ENCODE assay signal across 19 cellular contexts in the genomic region with DNA sequence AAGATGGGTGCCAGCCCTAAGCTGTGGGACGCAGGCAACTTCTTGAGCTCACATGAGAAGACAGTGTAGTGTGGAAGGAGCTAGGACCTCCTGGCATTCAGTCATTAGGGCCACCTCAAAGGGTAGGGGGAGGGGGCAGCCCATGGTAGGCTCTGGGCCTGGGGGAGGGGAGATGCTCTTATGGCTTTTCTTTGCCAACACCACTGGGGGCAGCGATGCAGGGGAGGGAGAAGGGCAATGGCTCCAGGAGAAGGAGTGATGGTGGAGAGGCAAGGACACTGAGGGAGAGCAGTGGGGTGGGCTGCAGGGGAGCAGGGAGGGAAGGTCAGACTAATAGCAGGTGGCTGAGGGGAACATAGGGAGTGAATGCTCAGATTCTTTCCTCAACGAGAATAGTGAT.
DNase-seq lines count a peak whose midpoint lies in the region; FAIRE-seq and TF ChIP-seq lines count a peak whose summit lies in the region.
"Had no signal": no experiment of that assay in that cellular context is flagged by ENCODE, and none has a peak within 500 bp of the region (broad histone marks: within the 10 kb centered on the region; RNA-seq: fewer than 3 reads in every experiment).

No MANE protein-coding gene starts in this region.

- no peak overlapping the region for H2BK5ac ChIP-seq in mesendoderm (ENCODE audit: low read length)

- no peak for TF ChIP-seq RAD21 in SK-N-SH (IDR thresholded peaks at IDR 0.05; ENCODE audit: low read length)

- H3K4me2 ChIP-seq in SK-N-SH (no peak overlapping the region), mesendoderm (ENCODE audit: low read length) (no peak overlapping the region)

- CTCF ChIA-PET in HEK293T (lab: Yijun Ruan, JAX) (no interaction called here), SK-N-SH (lab: Yijun Ruan, JAX) (interaction anchor here (0.7 to 1.1 kb wide), 6 partner anchors 8 to 39 kb away, joined by 3 to 4 read pairs (median 3); no protein-coding TSS in a partner anchor), RWPE1 (lab: Yijun Ruan, JAX) (no interaction called here)

- H3K4me3 ChIP-seq in SK-N-SH (ENCODE audit: low read depth in 2 of 2, low read length in 1 of 2), result no peak overlapping the region
- no peak overlapping the region for H3K4me3 ChIP-seq in mesendoderm (ENCODE audit: low read length)
- H3K4me3 ChIP-seq in adrenal gland, result no peak overlapping the region
- H3K4me3 ChIP-seq: K562 had no signal

- no peak overlapping the region for H2AFZ ChIP-seq in SK-N-SH (ENCODE audit: low read depth)

- no peak overlapping the region for H4K8ac ChIP-seq in mesendoderm (ENCODE audit: low read depth, low read length)

- H3K79me1 ChIP-seq in mesendoderm (ENCODE audit: low read length), result no peaks in the 10 kb centered on the region

- H3K18ac ChIP-seq in mesendoderm (ENCODE audit: low read length), result no peak overlapping the region

- WGBS in SK-N-SH (ENCODE audit: low lambda C conversion rate), result 84% methylated on average over 3 of the region's 3 CpGs
- no CpG with 5 or more reads among the region's 3 CpGs for WGBS in mesendoderm (ENCODE audit: extremely low coverage, insufficient coverage, low lambda C conversion rate)
- 83 to 96% (median 89%) methylated on average over 3 of the region's 3 CpGs for WGBS in adrenal gland, 4 donors

- H3K27me3 ChIP-seq in SK-N-SH (ENCODE audit: insufficient read depth) (no peaks in the 10 kb centered on the region), mesendoderm (ENCODE audit: insufficient read depth, low read length, poor library complexity) (no peaks in the 10 kb centered on the region), adrenal gland (no peaks in the 10 kb centered on the region)
- H3K27me3 ChIP-seq: neutrophil had no signal

- no peaks in the 10 kb centered on the region for H3K79me2 ChIP-seq in SK-N-SH (ENCODE audit: insufficient read depth)
- no peaks in the 10 kb centered on the region for H3K79me2 ChIP-seq in mesendoderm (ENCODE audit: control insufficient read depth, insufficient read depth, low read length)

- no peak overlapping the region for H3K56ac ChIP-seq in mesendoderm (ENCODE audit: low read length)

- no peak overlapping the region for H2BK15ac ChIP-seq in mesendoderm (replicated peaks; ENCODE audit: low read depth)

- H3K36me3 ChIP-seq in SK-N-SH (replicated peaks in 1 of 2; ENCODE audit: control insufficient read depth in 1 of 2, insufficient read depth in 2 of 2, low read length in 1 of 2), result peaks cover 13 to 62% of the 10 kb centered on the region in 2 experiments
- peaks cover 4% of the 10 kb centered on the region for H3K36me3 ChIP-seq in mesendoderm (ENCODE audit: control insufficient read depth, insufficient read depth, low read length)
- H3K36me3 ChIP-seq in adrenal gland (replicated peaks in 1 of 2), result peaks cover 0 to 34% of the 10 kb centered on the region in 2 donors

- no peaks in the 10 kb centered on the region for H3K9me2 ChIP-seq in SK-N-SH

- H3K27ac ChIP-seq in SK-N-SH (ENCODE audit: low read depth in 2 of 2, low read length in 1 of 2), result no peak overlapping the region
- no peak overlapping the region for H3K27ac ChIP-seq in mesendoderm (ENCODE audit: low read depth, low read length)
- no peak overlapping the region for H3K27ac ChIP-seq in adrenal gland
- H3K27ac ChIP-seq in RWPE1, result no peak overlapping the region
- H3K27ac ChIP-seq: neutrophil had no signal

- TF ChIP-seq CTCF in SK-N-SH (IDR thresholded peaks at IDR 0.05), result peak; percentile 24; the same call in 1 of the 2 replicates
- no peak for TF ChIP-seq CTCF in adrenal gland (IDR thresholded peaks at IDR 0.05)
- TF ChIP-seq CTCF in RWPE1 (conservative IDR thresholded peaks at IDR 0.05; ENCODE audit: low read depth), result no peak

- no peaks in the 10 kb centered on the region for H3K4me1 ChIP-seq in SK-N-SH (ENCODE audit: control insufficient read depth in 1 of 2, insufficient read depth in 2 of 2, low read depth in 1 of 2, low read length in 1 of 2)
- no peaks in the 10 kb centered on the region for H3K4me1 ChIP-seq in mesendoderm (ENCODE audit: control insufficient read depth, low read depth, low read length)
- no peaks in the 10 kb centered on the region for H3K4me1 ChIP-seq in adrenal gland (replicated peaks in 1 of 2)

- no peak for TF ChIP-seq POLR2A in adrenal gland (IDR thresholded peaks at IDR 0.05)

- no peak overlapping the region for H4K5ac ChIP-seq in mesendoderm (ENCODE audit: low read length)

- no peaks in the 10 kb centered on the region for H4K20me1 ChIP-seq in SK-N-SH (ENCODE audit: insufficient read depth)

- H3K4ac ChIP-seq in mesendoderm (ENCODE audit: low read depth, low read length), result no peak overlapping the region

- no peak overlapping the region for H2BK120ac ChIP-seq in mesendoderm (ENCODE audit: low read depth, low read length)

- H3K9ac ChIP-seq in SK-N-SH, result no peak overlapping the region
- H3K9ac ChIP-seq in mesendoderm (ENCODE audit: low read length), result no peak overlapping the region

- no peak overlapping the region for H2AK5ac ChIP-seq in mesendoderm (ENCODE audit: low read length)

- H3F3A ChIP-seq in SK-N-SH (replicated peaks; ENCODE audit: insufficient read depth), result no peaks in the 10 kb centered on the region

- no peak for FAIRE-seq in HTR-8/SVneo (lab: Jason Lieb, UNC)
- FAIRE-seq: A204.1, bronchial epithelial cell, K562 had no signal

- no peak overlapping the region for H3K23ac ChIP-seq in mesendoderm (ENCODE audit: low read length)

- POLR2A ChIA-PET in HEK293T (lab: Yijun Ruan, JAX) (no interaction called here), SK-N-SH (lab: Yijun Ruan, JAX) (no interaction called here), RWPE1 (lab: Yijun Ruan, JAX; ENCODE audit: low non-redundant PET) (no interaction called here)

- no peaks in the 10 kb centered on the region for H3K9me3 ChIP-seq in SK-N-SH
- no peaks in the 10 kb centered on the region for H3K9me3 ChIP-seq in adrenal gland (replicated peaks in 1 of 3)
- H3K9me3 ChIP-seq: neutrophil had no signal

- intact Hi-C loops in adrenal gland (cut with DNase I), result no loop called here

- DNase-seq in NCI-H2227 (lab: John Stamatoyannopoulos, UW; ENCODE audit: unreplicated experiment) (peak; percentile 4), NCI-H2227 treated with DMSO at 0.1 percent for 48 hours (lab: John Stamatoyannopoulos, UW) (no peak), HEK293T (ENCODE audit: extremely low spot score) (peak; percentile 41), SK-N-SH (peak; percentile 45), mesendoderm (peak; percentile 57), adrenal gland (no peak), RWPE1 (ENCODE audit: low spot score) (no peak), HTR-8/SVneo (ENCODE audit: insufficient read length, low spot score) (no peak)
- DNase-seq: activated naive CD4-positive, alpha-beta T cell treated with Interleukin-2 at 50 U/mL for 16 hours; effector CD8-positive, alpha-beta T cell; foreskin fibroblast; mesenchymal stem cell; NCI-H1694 treated with DMSO at 0.1 percent for 48 hours; NCI-H774; stimulated activated naive CD4-positive, alpha-beta T cell treated with Interleukin-2 at 50 U/mL for 16 hours had no signal

- TF ChIP-seq EP300 in SK-N-SH (IDR thresholded peaks at IDR 0.05; ENCODE audit: borderline replicate concordance in 1 of 2, low read depth in 1 of 2, low read length in 1 of 2), result no peak

TF ChIP-seq in HEK293T, 16 proteins besides CTCF, POLR2A, EP300 and RAD21 (continues in another document):
- TF ChIP-seq FOXA1 (IDR thresholded peaks at IDR 0.05) (no peak), ARNT (IDR thresholded peaks at IDR 0.05) (no peak), L3MBTL2 (conservative IDR thresholded peaks at IDR 0.05) (no peak), ZNF384 (IDR thresholded peaks at IDR 0.05) (no peak), SUZ12 (IDR thresholded peaks at IDR 0.05) (no peak), FOXM1 (IDR thresholded peaks at IDR 0.05; ENCODE audit: borderline replicate concordance) (no peak), LEF1 (IDR thresholded peaks at IDR 0.05; ENCODE audit: borderline replicate concordance) (no peak), FOXK2 (IDR thresholded peaks at IDR 0.05) (no peak), NFRKB (IDR thresholded peaks at IDR 0.05) (no peak), SP1 (IDR thresholded peaks at IDR 0.05) (no peak), HDGF (IDR thresholded peaks at IDR 0.05; ENCODE audit: borderline replicate concordance) (no peak), BHLHE40 (IDR thresholded peaks at IDR 0.05; ENCODE audit: borderline replicate concordance) (no peak), CTBP1 (IDR thresholded peaks at IDR 0.05; ENCODE audit: borderline replicate concordance) (no peak), TARDBP (IDR thresholded peaks at IDR 0.05) (no peak)

TF ChIP-seq in SK-N-SH, 30 proteins besides CTCF, POLR2A, EP300 and RAD21 (continues in another document):
- TF ChIP-seq POLR2AphosphoS5 (IDR thresholded peaks at IDR 0.05; ENCODE audit: low read depth, low read length) (no peak), RCOR1 (IDR thresholded peaks at IDR 0.05; ENCODE audit: low read length) (no peak), TAF1 (IDR thresholded peaks at IDR 0.05; ENCODE audit: borderline replicate concordance, low read depth, low read length) (no peak), REST (IDR thresholded peaks at IDR 0.05; ENCODE audit: low read depth, low read length) (no peak), MAX (IDR thresholded peaks at IDR 0.05; ENCODE audit: low read depth) (no peak), RFX5 (IDR thresholded peaks at IDR 0.05; ENCODE audit: low read length) (no peak)

Comparison
In these comparisons a context has a peak if more than half of its experiments do, and no peak if none do; other contexts are left out.
1. DNase-seq: peak in NCI-H2227 (single experiment), HEK293T (single experiment), SK-N-SH (single experiment) and mesendoderm (single experiment); none in NCI-H2227 treated with DMSO at 0.1 percent for 48 hours (single experiment), adrenal gland (0 of 7), RWPE1 (single experiment) and HTR-8/SVneo (single experiment).